Comparison of ENCODE assay signal across 30 cellular contexts in the genomic region with DNA sequence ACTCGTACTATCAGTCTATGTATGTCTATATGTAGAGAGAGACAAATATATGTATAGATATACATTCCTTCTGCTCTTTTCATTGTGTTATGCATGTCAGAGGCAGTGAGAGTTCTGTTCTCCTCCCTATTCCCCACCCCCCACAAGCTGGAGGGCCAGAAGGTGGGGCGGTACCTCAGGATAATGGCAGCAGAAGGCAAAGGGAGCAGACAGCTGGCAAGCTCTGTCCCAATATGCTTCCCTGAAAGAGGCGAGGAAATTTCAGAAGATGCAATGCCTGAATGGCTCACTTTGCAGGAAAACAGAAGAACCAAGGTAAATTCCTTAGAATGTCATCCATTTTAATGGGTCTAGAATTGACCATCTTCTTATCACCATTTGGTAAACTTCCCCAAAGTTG.
A peak's percentile ranks its signal among the peaks of the same experiment; 100 is the strongest.
DNase-seq lines count a peak whose midpoint lies in the region; ATAC-seq, FAIRE-seq and TF ChIP-seq lines count a peak whose summit lies in the region.
"Had no signal": no experiment of that assay in that cellular context is flagged by ENCODE, and none has a peak within 500 bp of the region (broad histone marks: within the 10 kb centered on the region; RNA-seq: fewer than 3 reads in every experiment).

No MANE protein-coding gene starts in this region.

- H3K9me3 ChIP-seq in heart left ventricle: peaks cover 0 to 10% (median 0%) of the 10 kb centered on the region in 12 donors
- H3K9me3 ChIP-seq: body of pancreas, SJSA1 had no signal

- H3K4me3 ChIP-seq in heart left ventricle: no peak overlapping the region
- H3K4me3 ChIP-seq: body of pancreas, left ventricle myocardium inferior, Peyer's patch, SJSA1 had no signal

- H3K27ac ChIP-seq in heart left ventricle: no peak overlapping the region
- H3K27ac ChIP-seq: body of pancreas, left ventricle myocardium inferior, Peyer's patch, SJSA1 had no signal

- FAIRE-seq in frontal cortex (lab: Jason Lieb, UNC): no peak
- FAIRE-seq: colon, H54, small intestine had no signal

- 86 to 94% (median 92%) methylated on average over 3 of the region's 3 CpGs for WGBS in heart left ventricle, 4 donors

- peak; percentile 71 for DNase-seq in D341Med (ENCODE audit: low spot score)
- DNase-seq in NCI-H146 (lab: John Stamatoyannopoulos, UW): peak; percentile 66
- DNase-seq in NCI-H69 (lab: John Stamatoyannopoulos, UW): peak; percentile 95
- peak; percentile 35 for DNase-seq in inferior parietal cortex (ENCODE audit: extremely low spot score)
- no peak for DNase-seq in frontal cortex (ENCODE audit: low spot score in 2 of 2)
- DNase-seq in NCI-H345 treated with DMSO at 0.1 percent for 48 hours (lab: John Stamatoyannopoulos, UW; ENCODE audit: unreplicated experiment): no peak
- no peak for DNase-seq in erythroblast (lab: John Stamatoyannopoulos, UW)
- no peak for DNase-seq in heart left ventricle
- DNase-seq: activated CD4-positive, alpha-beta T cell treated with anti-CD3 and anti-CD28 coated beads, Interleukin-2, amount 10 ng/mL, durations not matched to agents 24 days and 14 days; activated naive CD4-positive, alpha-beta T cell; activated T-cell treated with anti-CD3 and anti-CD28 coated beads, Interleukin-2, amount 50 U/mL, for 4 hours; body of pancreas; COR-L47; effector CD8-positive, alpha-beta T cell; EL; foreskin fibroblast; hippocampal formation; immature natural killer cell; IMR-90; left ventricle myocardium inferior; naive B cell; NCI-H1417 treated with DMSO at 0.1 percent for 48 hours; NCI-H226; occipital lobe; Peyer's patch; small intestine; stimulated activated CD4-positive, alpha-beta T cell treated with anti-CD3 and anti-CD28 coated beads, Interleukin-2, amount 100 ng/mL, for 24 hours had no signal

- intact Hi-C loops in heart left ventricle (cut with DNase I): no loop called here

- no peaks in the 10 kb centered on the region for H3K36me3 ChIP-seq in heart left ventricle
- H3K36me3 ChIP-seq: left ventricle myocardium inferior, Peyer's patch, SJSA1 had no signal

- TF ChIP-seq POLR2A in erythroblast (IDR thresholded peaks at IDR 0.05; ENCODE audit: low read length) (no peak), heart left ventricle (IDR thresholded peaks at IDR 0.05) (no peak)

- H3K27me3 ChIP-seq in heart left ventricle: no peaks in the 10 kb centered on the region
- H3K27me3 ChIP-seq: body of pancreas, Peyer's patch, SJSA1 had no signal

- ATAC-seq in heart left ventricle: no peak
- ATAC-seq: activated T-cell treated with anti-CD3 and anti-CD28 coated beads, Interleukin-2, amount 50 U/mL, for 4 hours; body of pancreas had no signal

- no peak for TF ChIP-seq CTCF in heart left ventricle (IDR thresholded peaks at IDR 0.05)

- peaks cover 0 to 4% (median 0%) of the 10 kb centered on the region in 12 donors for H3K4me1 ChIP-seq in heart left ventricle
- H3K4me1 ChIP-seq: body of pancreas, left ventricle myocardium inferior, Peyer's patch had no signal

Comparison
In these comparisons a context has a peak if more than half of its experiments do, and no peak if none do; other contexts are left out.
1. DNase-seq: peak in D341Med (single experiment), NCI-H146 (single experiment), NCI-H69 (single experiment) and inferior parietal cortex (single experiment); none in frontal cortex (0 of 2), NCI-H345 treated with DMSO at 0.1 percent for 48 hours (single experiment), erythroblast (0 of 2) and heart left ventricle (0 of 5).